8 cellular contexts compared by ENCODE assay signal in the genomic region with DNA sequence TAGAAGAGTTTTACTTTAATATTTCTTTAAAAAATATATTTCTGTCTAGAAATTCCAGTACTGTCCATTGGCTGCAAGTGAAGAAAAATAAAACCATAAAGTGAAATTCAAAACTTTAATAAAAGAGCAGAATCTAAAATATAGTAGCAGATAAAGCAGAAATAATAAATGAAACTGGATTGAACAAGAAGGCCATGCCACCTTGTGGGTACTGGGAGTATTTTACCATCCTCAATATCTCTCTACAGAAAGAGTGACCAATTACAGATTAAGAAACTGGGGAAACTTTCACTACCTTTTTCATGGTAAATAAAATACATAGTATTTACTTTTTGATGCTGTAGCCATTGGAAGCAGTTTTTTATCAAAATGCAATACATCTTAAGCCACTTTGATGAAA.
DNase-seq lines count a peak whose midpoint lies in the region; ATAC-seq, FAIRE-seq and TF ChIP-seq lines count a peak whose summit lies in the region.

No MANE protein-coding gene starts in this region.

- H3K36me3 Mint-ChIP-seq in H9 (ENCODE audit: insufficient read depth in 1 of 3, low read depth in 3 of 3) = no peaks in the 10 kb centered on the region

- H3K9me3 ChIP-seq in H9 (ENCODE audit: control insufficient read depth, low read depth, low read length) (no peaks in the 10 kb centered on the region), PC-3 (ENCODE audit: low read length) (no peaks in the 10 kb centered on the region)

- no peak overlapping the region for H4K8ac ChIP-seq in H9 (replicated peaks; ENCODE audit: insufficient read length, low read depth, low read length)

- no peak overlapping the region for H2BK15ac ChIP-seq in H9 (ENCODE audit: low read depth, low read length)

- H2BK12ac ChIP-seq in H9 (ENCODE audit: insufficient read length, low read depth, low read length) = no peak overlapping the region

- H2BK120ac ChIP-seq in H9 (ENCODE audit: low read depth, low read length, poor library complexity, severe bottlenecking) = no peak overlapping the region

- no peak overlapping the region for H4K5ac ChIP-seq in H9 (ENCODE audit: insufficient read length, low read depth, low read length)

- POLR2A ChIA-PET in PC-3 (lab: Charles Lee; ENCODE audit: unreplicated experiment) = no interaction called here

- no peak overlapping the region for H3T11ph ChIP-seq in H9 (ENCODE audit: low read length)

- no peak overlapping the region for H2BK20ac ChIP-seq in H9 (ENCODE audit: low read depth, low read length, poor library complexity, severe bottlenecking)

- CTCF ChIA-PET in PC-3 (lab: Charles Lee) = no interaction called here

- H3K27me3 Mint-ChIP-seq in H9 (ENCODE audit: low read depth) = no peaks in the 10 kb centered on the region

- H3K27ac ChIP-seq in H9 (ENCODE audit: insufficient read length, low read depth, low read length) (no peak overlapping the region), PC-3 (ENCODE audit: low read length) (no peak overlapping the region)

- H3K4me1 Mint-ChIP-seq in H9 = peaks cover 0 to 2% of the 10 kb centered on the region in 2 experiments; a peak in 1 of 4 replicates

- no peak overlapping the region for H4K91ac ChIP-seq in H9 (ENCODE audit: insufficient read length, low read depth, low read length)

- no TSS peak for BruUV-seq in PC-3 (replicated peaks; lab: Mats Ljungman, UMichigan)

- H2AK5ac ChIP-seq in H9 (ENCODE audit: insufficient read length, low read length) = no peak overlapping the region

- H3F3A ChIP-seq in PC-3 (ENCODE audit: low read length, unreplicated experiment) = no peaks in the 10 kb centered on the region

- H3K4me1 ChIP-seq in H9 (ENCODE audit: insufficient read depth, low read length) (no peaks in the 10 kb centered on the region), PC-3 (ENCODE audit: insufficient read depth, low read length) (no peaks in the 10 kb centered on the region)

- no peak overlapping the region for H3K18ac ChIP-seq in H9 (ENCODE audit: insufficient read length, low read depth, low read length)

- no peaks in the 10 kb centered on the region for H3K36me3 ChIP-seq in PC-3 (ENCODE audit: low read depth, low read length)

- no peak overlapping the region for H3K4me2 ChIP-seq in H9 (ENCODE audit: insufficient read depth, insufficient read length, low read length)
- no peak overlapping the region for H3K4me2 ChIP-seq in PC-3 (ENCODE audit: low read length)

- no peaks in the 10 kb centered on the region for H3K79me1 ChIP-seq in H9 (ENCODE audit: insufficient read depth, low read depth, low read length, poor library complexity, severe bottlenecking)

- no peak overlapping the region for H2BK5ac ChIP-seq in H9 (ENCODE audit: insufficient read length, low read length)

- H3K27me3 ChIP-seq in H9 (ENCODE audit: insufficient read depth, low read length) (no peaks in the 10 kb centered on the region), PC-3 (ENCODE audit: low read length) (no peaks in the 10 kb centered on the region)

- intact Hi-C loops in PC-3 (cut with micrococcal nuclease) = loop anchor here (5.0 kb wide), 1 partner anchor 621 kb away; no protein-coding TSS in a partner anchor

- H2AFZ ChIP-seq in H9 (ENCODE audit: low read length) = no peak overlapping the region
- H2AFZ ChIP-seq in PC-3 (ENCODE audit: low read length) = no peak overlapping the region

- no peak overlapping the region for H3K4me3 ChIP-seq in PC-3 (ENCODE audit: low read length)

- H3K56ac ChIP-seq in H9 (ENCODE audit: insufficient read length, low read depth, low read length) = no peak overlapping the region

- ATAC-seq in PC-3 (no peak), GM18873 (IDR thresholded peaks at IDR 0.05; ENCODE audit: low FRiP score, unreplicated experiment) (no peak), HG03159 (IDR thresholded peaks at IDR 0.05; ENCODE audit: unreplicated experiment) (no peak)

- no peaks in the 10 kb centered on the region for H3K23me2 ChIP-seq in H9 (ENCODE audit: insufficient read length, low read depth, low read length, poor library complexity, severe bottlenecking)

- no peak overlapping the region for H3K9ac ChIP-seq in H9 (ENCODE audit: extremely low read depth, insufficient read length, low read length)
- H3K9ac ChIP-seq in PC-3 (ENCODE audit: low read length) = no peak overlapping the region

- FAIRE-seq in D721Med (lab: Jason Lieb, UNC) = no peak

- TF ChIP-seq CTCF in D721Med (IDR thresholded peaks at IDR 0.05; ENCODE audit: insufficient read depth, missing control alignments) (peak; percentile 47), H9 (conservative IDR thresholded peaks at IDR 0.05) (peak; percentile 74), PC-3 (conservative IDR thresholded peaks at IDR 0.05; ENCODE audit: low read depth, low read length) (peak; percentile 42; the same call in 1 of the 2 replicates)

- no peak overlapping the region for H3K23ac ChIP-seq in H9 (ENCODE audit: insufficient read length, low read depth, low read length)

- no peak overlapping the region for H3K4me3 Mint-ChIP-seq in H9

- H3K79me2 ChIP-seq in H9 (ENCODE audit: insufficient read depth, low read length) = no peaks in the 10 kb centered on the region
- H3K79me2 ChIP-seq in PC-3 (ENCODE audit: low read length) = no peaks in the 10 kb centered on the region

- no peak for DNase-seq in D721Med (ENCODE audit: insufficient read length, low spot score)
- no peak for DNase-seq in H9
- peak; percentile 11 for DNase-seq in PC-3
- peak; percentile 23 for DNase-seq in fibroblast of the conjunctiva (ENCODE audit: low read depth)
- no peak for DNase-seq in activated T-cell treated with anti-CD3 and anti-CD28 coated beads, Interleukin-2, amount 50 U/mL, for 48 hours
- DNase-seq in mucosa of gallbladder (ENCODE audit: low spot score) = no peak

- H3K9me3 Mint-ChIP-seq in H9 = peaks cover 0 to 2% of the 10 kb centered on the region in 2 experiments; a peak in 2 of 5 replicates

- H3K4ac ChIP-seq in H9 (ENCODE audit: low read depth, low read length) = no peak overlapping the region

- H3K27ac Mint-ChIP-seq in H9 = no peak overlapping the region

- no peaks in the 10 kb centered on the region for H4K20me1 ChIP-seq in H9 (ENCODE audit: control insufficient read depth, insufficient read depth, insufficient read length)
- no peaks in the 10 kb centered on the region for H4K20me1 ChIP-seq in PC-3 (ENCODE audit: low read length)

- no peak overlapping the region for H3K14ac ChIP-seq in H9 (ENCODE audit: insufficient read depth, low read length)

- H3K9me2 ChIP-seq in PC-3 (replicated peaks; ENCODE audit: low read length) = no peaks in the 10 kb centered on the region

Comparison
In these comparisons a context has a peak if more than half of its experiments do, and no peak if none do; other contexts are left out.
1. DNase-seq: peak in PC-3 (single experiment) and fibroblast of the conjunctiva (single experiment); none in D721Med (single experiment), H9 (single experiment), activated T-cell treated with anti-CD3 and anti-CD28 coated beads, Interleukin-2, amount 50 U/mL, for 48 hours (0 of 2) and mucosa of gallbladder (single experiment).
2. Peak in every context shown above with its lines, with median percentiles within 50 percentile points of each other: CTCF ChIP-seq.